In the genomic region with DNA sequence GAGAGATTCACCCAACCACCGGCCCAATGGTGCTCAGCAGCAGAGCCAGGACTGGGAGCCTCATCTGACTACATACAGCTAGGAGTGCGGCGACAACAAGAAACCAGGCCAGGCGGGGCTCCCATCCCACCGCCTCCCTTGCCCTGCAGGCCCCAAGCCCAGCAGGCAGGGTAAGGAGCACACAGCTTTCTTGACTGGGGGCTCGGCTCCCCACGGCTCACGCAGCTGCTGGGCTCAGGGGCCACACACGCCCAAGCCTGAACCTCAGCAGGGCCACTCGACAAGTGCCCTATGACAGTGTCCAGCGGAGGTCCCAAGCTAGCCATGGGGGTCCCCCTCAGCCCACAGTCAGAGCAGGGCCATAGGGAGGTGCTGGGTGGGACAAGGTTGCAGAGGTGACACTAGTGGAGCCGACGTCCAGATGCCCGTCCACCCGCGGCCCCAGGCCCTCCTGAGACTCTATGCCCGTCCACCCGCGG, we compare ENCODE assay signal across 12 cellular contexts. TPM values are rescaled to one million over a fixed set of nuclear protein-coding genes. Genes with fewer than 3 reads are reported as not detected.
DNase-seq lines count a peak whose midpoint lies in the region; ATAC-seq, FAIRE-seq and TF ChIP-seq lines count a peak whose summit lies in the region.
"Had no signal": no experiment of that assay in that cellular context is flagged by ENCODE, and none has a peak within 500 bp of the region (broad histone marks: within the 10 kb centered on the region; RNA-seq: fewer than 3 reads in every experiment).

No MANE protein-coding gene starts in this region.

- H3K27me3 ChIP-seq in K562 (ENCODE audit: control insufficient read depth in 2 of 2, insufficient read depth in 2 of 2, low read length in 2 of 2) (no peaks in the 10 kb centered on the region), mucosa of rectum (ENCODE audit: control insufficient read depth in 2 of 2, insufficient read depth in 2 of 2, low read length in 2 of 2) (no peaks in the 10 kb centered on the region), tibial nerve (no peaks in the 10 kb centered on the region)
- H3K27me3 ChIP-seq: ovary had no signal

- no peak overlapping the region for H3K4me3 Mint-ChIP-seq in glutamatergic neuron (ENCODE audit: unreplicated experiment)

- peak overlapping the region; percentile 91 for H3K27ac ChIP-seq in K562 (ENCODE audit: extremely low read depth, low read depth, low read length)
- H3K27ac ChIP-seq in mucosa of rectum (ENCODE audit: low read depth in 2 of 2, low read length in 2 of 2), result peak overlapping the region; percentile 72 to 85
- H3K27ac ChIP-seq in tibial nerve, result peak overlapping the region in 3 of 4 donors; percentile 31 to 59 (median 32)
- H3K27ac ChIP-seq: ovary had no signal

- H3K4me1 ChIP-seq in K562 (replicated peaks in 1 of 2; ENCODE audit: control insufficient read depth in 2 of 2, insufficient read depth in 2 of 2, low read length in 2 of 2) (peaks cover 75 to 100% of the 10 kb centered on the region in 2 experiments), mucosa of rectum (ENCODE audit: control insufficient read depth in 2 of 2, insufficient read depth in 2 of 2, low read length in 2 of 2) (peaks cover 47 to 55% of the 10 kb centered on the region in 2 donors), tibial nerve (peaks cover 0 to 94% (median 67%) of the 10 kb centered on the region in 4 donors)

- peaks cover 12% of the 10 kb centered on the region for H3K9me1 ChIP-seq in K562 (ENCODE audit: control insufficient read depth, insufficient read depth, low read length)

- no peaks in the 10 kb centered on the region for H3K36me3 Mint-ChIP-seq in glutamatergic neuron (ENCODE audit: unreplicated experiment)

- CTCF ChIA-PET in K562 (lab: Yijun Ruan, JAX; ENCODE audit: low intra/inter-chr PET ratio), result no interaction called here

- intact Hi-C loops in K562 (cut with micrococcal nuclease) (loop anchor here (1.0 to 5.0 kb wide), 3 partner anchors 9 to 84 kb away; a partner anchor contains a TSS), posterior vena cava (cut with DNase I) (no loop called here)

- BruUV-seq in K562 (replicated peaks; lab: Mats Ljungman, UMichigan), result TSS peak; percentile 80

- POLR2A ChIA-PET in K562 (lab: Yijun Ruan, JAX), result interaction anchor here (0.6 to 7.2 kb wide), 11 partner anchors 9 to 220 kb away, joined by 3 to 124 read pairs (median 5); a partner anchor contains a TSS

- H4K20me1 ChIP-seq in K562 (replicated peaks; ENCODE audit: control insufficient read depth, insufficient read depth, low read length), result peaks cover 31% of the 10 kb centered on the region

- no peak for TF ChIP-seq CTCF in K562 (IDR thresholded peaks at IDR 0.05 in 2 of 3, conservative IDR thresholded peaks at IDR 0.05 in 1 of 3; ENCODE audit: insufficient read depth in 2 of 3, low read depth in 1 of 3, low read length in 3 of 3)
- TF ChIP-seq CTCF in tibial nerve (IDR thresholded peaks at IDR 0.05), result no peak
- no peak for TF ChIP-seq CTCF in glutamatergic neuron (IDR thresholded peaks at IDR 0.05; ENCODE audit: partially characterized antibody, unreplicated experiment)

- H3K9me3 ChIP-seq in K562 (replicated peaks; ENCODE audit: control insufficient read depth, insufficient read depth, low read depth, low read length) (no peaks in the 10 kb centered on the region), mucosa of rectum (ENCODE audit: control insufficient read depth in 2 of 2, low read length in 2 of 2) (no peaks in the 10 kb centered on the region), tibial nerve (no peaks in the 10 kb centered on the region)
- H3K9me3 ChIP-seq: ovary had no signal

- H3K9me3 Mint-ChIP-seq in glutamatergic neuron (ENCODE audit: unreplicated experiment), result peaks cover 3% of the 10 kb centered on the region
- H3K9me3 Mint-ChIP-seq: activated T-cell treated with anti-CD3 and anti-CD28 coated beads, Interleukin-2, amount 50 U/mL, for 72 hours had no signal

- H3K4me1 Mint-ChIP-seq in glutamatergic neuron (ENCODE audit: low read depth, unreplicated experiment), result peaks cover 21% of the 10 kb centered on the region

- TF ChIP-seq RAD21 in K562 (CRISPR knock-in tag; conservative IDR thresholded peaks at IDR 0.05 in 1 of 2, IDR thresholded peaks at IDR 0.05 in 1 of 2), result no peak

- peak; percentile 77 for DNase-seq in DMS 273 (lab: John Stamatoyannopoulos, UW; ENCODE audit: unreplicated experiment)
- no peak for DNase-seq in DMS 273 treated with DMSO at 0.1 percent for 48 hours (lab: John Stamatoyannopoulos, UW)
- DNase-seq in K562 (ENCODE audit: extremely low read depth in 1 of 4, low spot score in 3 of 4), result no peak
- no peak for DNase-seq in tibial nerve (ENCODE audit: low spot score in 2 of 2)
- DNase-seq in glutamatergic neuron, result no peak
- no peak for DNase-seq in posterior vena cava (ENCODE audit: low spot score)
- DNase-seq: ovary had no signal

- in situ Hi-C loops in K562 (cut with MboI), result no loop called here

- H3K79me2 ChIP-seq in K562 (ENCODE audit: control insufficient read depth, insufficient read depth, low read length), result peaks cover 99% of the 10 kb centered on the region

- H3K9ac ChIP-seq in K562 (ENCODE audit: insufficient read depth in 1 of 2, low read depth in 2 of 2, low read length in 2 of 2), result peak overlapping the region; percentile 71 to 95
- H3K9ac ChIP-seq in mucosa of rectum (ENCODE audit: low read depth in 1 of 2, low read length in 2 of 2), result peak overlapping the region in 1 of 2 donors; percentile 51

- no peak for FAIRE-seq in K562 (lab: Jason Lieb, UNC)
- FAIRE-seq: A204.1, colon had no signal

- peak overlapping the region; percentile 81 for H3K4me2 ChIP-seq in K562 (ENCODE audit: insufficient read depth, low read length)

- H2AFZ ChIP-seq in K562 (ENCODE audit: low read depth, low read length), result no peak overlapping the region

- H3K36me3 ChIP-seq in K562 (ENCODE audit: control insufficient read depth, insufficient read depth, low read length) (peaks cover 66% of the 10 kb centered on the region), mucosa of rectum (ENCODE audit: control insufficient read depth in 2 of 2, insufficient read depth in 2 of 2, low read length in 2 of 2) (no peaks in the 10 kb centered on the region), tibial nerve (peaks cover 0 to under 1% (median 0%) of the 10 kb centered on the region in 3 donors)
- H3K36me3 ChIP-seq: ovary had no signal

- 31% methylated on average over 17 of the region's 19 CpGs for WGBS in K562 (ENCODE audit: insufficient coverage, low coverage, missing lambda C conversion rate)
- 65 to 78% methylated on average over 8 to 13 of the region's 19 CpGs for WGBS in tibial nerve, 2 donors

- peaks cover 11% of the 10 kb centered on the region for H3K27me3 Mint-ChIP-seq in glutamatergic neuron (ENCODE audit: unreplicated experiment)

- ATAC-seq in K562 (no peak), GM19328 (IDR thresholded peaks at IDR 0.05; ENCODE audit: unreplicated experiment) (no peak)

- peak overlapping the region; percentile 38; the same call in 1 of the 2 replicates for H3K4me3 ChIP-seq in K562
- peak overlapping the region in 1 of 2 donors; percentile 48 for H3K4me3 ChIP-seq in mucosa of rectum (ENCODE audit: low read length in 2 of 2)
- H3K4me3 ChIP-seq in tibial nerve, result no peak overlapping the region

- no peak for TF ChIP-seq POLR2A in K562 (conservative IDR thresholded peaks at IDR 0.05)
- TF ChIP-seq POLR2A in tibial nerve (IDR thresholded peaks at IDR 0.05), result no peak

- H3K27ac Mint-ChIP-seq in glutamatergic neuron (ENCODE audit: unreplicated experiment), result no peak overlapping the region
- H3K27ac Mint-ChIP-seq: activated T-cell treated with anti-CD3 and anti-CD28 coated beads, Interleukin-2, amount 50 U/mL, for 72 hours had no signal

- TF ChIP-seq EP300 in K562 (IDR thresholded peaks at IDR 0.05; ENCODE audit: low read length) (no peak), tibial nerve (IDR thresholded peaks at IDR 0.05) (no peak)

RNA-seq across cellular contexts. Expression of a gene that starts 13.7 kb away (rescaled TPM):
- total RNA-seq in K562 (2011; cell fraction: chromatin; rRNA removed; ENCODE audit: low replicate concordance), result 759 and 2,233 TPM in 2 replicates
- total RNA-seq in K562 (2011; cell fraction: nucleolus; rRNA removed), result 1,565 and 1,591 TPM in 2 replicates
- total RNA-seq in K562 (2011; cell fraction: nucleoplasm; rRNA removed), result 1,027 and 1,219 TPM in 2 replicates
- total RNA-seq in K562 (2014; rRNA removed) (213 and 305 TPM in 2 replicates), K562 (2014; rRNA removed; fragmentation: Illumina TruSeq; extraction: Trizol) (44.5 and 45.2 TPM in 2 replicates), K562 (2015; rRNA removed; fragmentation: Illumina TruSeq; extraction: Trizol) (97.9 and 113 TPM in 2 replicates), K562 (2021) (354 and 432 TPM in 2 replicates), tibial nerve (100 to 1,000 TPM in 3 of 4 donors, 10 to 100 TPM in 1; 90.5 to 309 (median 165) TPM), glutamatergic neuron (ENCODE audit: unreplicated experiment) (12.3 TPM), posterior vena cava (100 to 1,000 TPM in 1 of 2 donors, 10 to 100 TPM in 1; 99.3 to 103 TPM)
- polyA plus RNA-seq in K562 (2011; rRNA removed) (131 and 170 TPM in 2 replicates), K562 (2014; fragmentation: Illumina TruSeq; extraction: Trizol) (146 and 201 TPM in 2 replicates), K562 (2014; fragmentation: Nextera tagmentation; extraction: Ambion mirVana) (1 to 10 TPM; 3.6 to 9.6 TPM), K562 (2014; rRNA removed) (319 and 383 TPM in 2 replicates)
- 143 and 281 TPM in 2 replicates for polyA plus RNA-seq in K562 (2011; cell fraction: cytosol; rRNA removed)
- polyA plus RNA-seq in K562 (2011; cell fraction: nucleus; rRNA removed), result 1,334 and 2,777 TPM in 2 replicates
- polyA plus RNA-seq in K562 (2012), result 266 and 440 TPM in 2 replicates
- 56.6 and 97.2 TPM in 2 replicates for polyA minus RNA-seq in K562 (2011; rRNA and poly(A)+ RNA removed)
- polyA minus RNA-seq in K562 (2011; cell fraction: cytosol; rRNA and poly(A)+ RNA removed), result 155 and 200 TPM in 2 replicates
- polyA minus RNA-seq in K562 (2011; cell fraction: nucleus; rRNA and poly(A)+ RNA removed), result 321 and 450 TPM in 2 replicates

RNA-seq across cellular contexts. Expression of a gene that starts 32.3 kb away (rescaled TPM):
- 14.1 and 55.6 TPM in 2 replicates for total RNA-seq in K562 (2011; cell fraction: chromatin; rRNA removed; ENCODE audit: low replicate concordance)
- total RNA-seq in K562 (2011; cell fraction: nucleolus; rRNA removed), result 67.5 and 87.8 TPM in 2 replicates
- total RNA-seq in K562 (2011; cell fraction: nucleoplasm; rRNA removed), result 29.4 and 38.8 TPM in 2 replicates
- total RNA-seq in K562 (2014; rRNA removed) (114 and 119 TPM in 2 replicates), K562 (2014; rRNA removed; fragmentation: Illumina TruSeq; extraction: Trizol) (3.4 and 4.4 TPM in 2 replicates), K562 (2015; rRNA removed; fragmentation: Illumina TruSeq; extraction: Trizol) (14.4 and 17.9 TPM in 2 replicates), K562 (2021) (173 and 178 TPM in 2 replicates), tibial nerve (1 to 10 TPM in 2 of 4 donors, under 1 TPM in 1, not detected in 1; 0.44 to 1.5 (median 1.4) TPM), glutamatergic neuron (ENCODE audit: unreplicated experiment) (5.6 TPM), posterior vena cava (1 to 10 TPM in 1 of 2 donors, under 1 TPM in 1; 0.57 to 2.0 TPM)
- polyA plus RNA-seq in K562 (2011; rRNA removed) (14.2 and 29.4 TPM in 2 replicates), K562 (2014; fragmentation: Illumina TruSeq; extraction: Trizol) (9.3 and 47.1 TPM in 2 replicates), K562 (2014; fragmentation: Nextera tagmentation; extraction: Ambion mirVana) (1 to 10 TPM in 1 of 2 experiments, under 1 TPM in 1; 0.92 to 1.6 TPM), K562 (2014; rRNA removed) (53.6 and 65.8 TPM in 2 replicates)
- 48.5 and 101 TPM in 2 replicates for polyA plus RNA-seq in K562 (2011; cell fraction: cytosol; rRNA removed)
- 38.4 and 58.3 TPM in 2 replicates for polyA plus RNA-seq in K562 (2011; cell fraction: nucleus; rRNA removed)
- polyA plus RNA-seq in K562 (2012), result 68.4 and 200 TPM in 2 replicates
- polyA minus RNA-seq in K562 (2011; rRNA and poly(A)+ RNA removed), result 9.8 and 10.4 TPM in 2 replicates
- 102 and 178 TPM in 2 replicates for polyA minus RNA-seq in K562 (2011; cell fraction: cytosol; rRNA and poly(A)+ RNA removed)
- 25.2 and 25.9 TPM in 2 replicates for polyA minus RNA-seq in K562 (2011; cell fraction: nucleus; rRNA and poly(A)+ RNA removed)

RNA-seq across cellular contexts. Expression of a gene that starts 40.4 kb away (rescaled TPM):
- total RNA-seq in K562 (2011; cell fraction: chromatin; rRNA removed; ENCODE audit: low replicate concordance), result 35.4 and 135 TPM in 2 replicates
- 138 and 183 TPM in 2 replicates for total RNA-seq in K562 (2011; cell fraction: nucleolus; rRNA removed)
- total RNA-seq in K562 (2011; cell fraction: nucleoplasm; rRNA removed), result 82.7 and 89.3 TPM in 2 replicates
- total RNA-seq in K562 (2014; rRNA removed) (409 and 555 TPM in 2 replicates), K562 (2014; rRNA removed; fragmentation: Illumina TruSeq; extraction: Trizol) (86.2 and 129 TPM in 2 replicates), K562 (2015; rRNA removed; fragmentation: Illumina TruSeq; extraction: Trizol) (213 and 224 TPM in 2 replicates), K562 (2021) (340 and 359 TPM in 2 replicates), tibial nerve (100 to 1,000 TPM in 2 of 4 donors, 10 to 100 TPM in 2; 83.4 to 157 (median 106) TPM), glutamatergic neuron (ENCODE audit: unreplicated experiment) (54.4 TPM), posterior vena cava (10 to 100 TPM; 73.1 to 92.8 TPM)
- polyA plus RNA-seq in K562 (2011; rRNA removed) (146 and 234 TPM in 2 replicates), K562 (2014; fragmentation: Illumina TruSeq; extraction: Trizol) (94.4 and 200 TPM in 2 replicates), K562 (2014; fragmentation: Nextera tagmentation; extraction: Ambion mirVana) (100 to 1,000 TPM in 1 of 2 experiments, 10 to 100 TPM in 1; 41.7 to 116 TPM), K562 (2014; rRNA removed) (354 and 422 TPM in 2 replicates)
- polyA plus RNA-seq in K562 (2011; cell fraction: cytosol; rRNA removed), result 130 and 287 TPM in 2 replicates
- 161 and 192 TPM in 2 replicates for polyA plus RNA-seq in K562 (2011; cell fraction: nucleus; rRNA removed)
- 290 and 337 TPM in 2 replicates for polyA plus RNA-seq in K562 (2012)
- 17.6 and 29.0 TPM in 2 replicates for polyA minus RNA-seq in K562 (2011; rRNA and poly(A)+ RNA removed)
- 127 and 142 TPM in 2 replicates for polyA minus RNA-seq in K562 (2011; cell fraction: cytosol; rRNA and poly(A)+ RNA removed)
- polyA minus RNA-seq in K562 (2011; cell fraction: nucleus; rRNA and poly(A)+ RNA removed), result 49.9 and 62.3 TPM in 2 replicates

Comparison
In these comparisons a context has a peak if more than half of its experiments do, and no peak if none do; other contexts are left out.
1. H3K27ac ChIP-seq: peak in every context shown above with its lines; median percentile 91 in K562; 78 in mucosa of rectum; 32 in tibial nerve.